Comparison of ENCODE assay signal across 1 cellular context in the genomic region with DNA sequence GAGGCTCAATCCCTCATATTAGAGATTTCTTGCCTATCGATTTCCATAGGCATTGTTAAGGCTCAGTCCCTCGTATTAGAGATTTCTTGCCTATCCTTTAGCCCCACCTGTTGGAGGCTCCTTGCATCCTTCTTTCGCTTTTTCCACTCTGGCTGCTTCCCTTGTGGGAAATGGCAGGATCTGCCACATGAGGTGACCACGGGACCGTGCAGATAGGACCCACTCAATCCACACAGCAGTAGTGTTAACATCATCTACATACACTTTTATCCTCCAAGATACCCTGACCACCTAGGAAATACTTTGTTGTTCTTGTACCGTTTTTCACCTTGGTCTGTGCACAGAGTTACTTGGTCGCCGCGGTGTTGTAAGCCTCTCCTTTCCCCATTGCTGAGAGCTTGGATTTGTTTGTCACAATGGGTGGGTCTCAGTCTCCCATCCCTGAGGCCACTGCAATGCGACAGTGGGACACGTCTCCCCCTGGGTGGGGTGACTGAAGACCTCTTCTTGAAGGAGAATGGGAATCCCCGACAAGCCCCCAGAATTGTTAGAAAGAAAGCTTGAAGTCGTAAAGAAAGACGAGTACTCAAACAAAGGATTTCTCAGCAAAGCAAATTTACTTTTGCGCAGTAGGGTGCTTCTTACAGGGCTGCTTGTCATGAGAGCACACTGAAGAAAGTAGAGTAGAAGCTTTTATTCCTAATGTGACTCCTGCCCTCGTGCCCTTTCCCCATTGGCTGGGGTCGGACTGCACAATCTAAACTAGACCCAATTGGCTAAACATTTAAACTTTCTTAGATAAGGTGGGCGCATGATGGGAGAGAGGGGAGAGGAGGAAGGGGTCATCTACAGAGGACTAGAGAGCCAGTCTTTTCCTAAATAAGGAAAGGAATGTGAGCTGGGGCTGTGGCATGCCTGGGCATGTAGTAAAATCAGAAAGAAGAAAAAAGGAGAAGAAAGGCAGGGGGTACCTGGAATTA.
TF ChIP-seq lines count a peak whose summit lies in the region.

No MANE protein-coding gene starts in this region.

TF ChIP-seq in HepG2, 621 proteins besides CTCF, POLR2A, EP300 and RAD21:
- TF ChIP-seq, protein P1, sequence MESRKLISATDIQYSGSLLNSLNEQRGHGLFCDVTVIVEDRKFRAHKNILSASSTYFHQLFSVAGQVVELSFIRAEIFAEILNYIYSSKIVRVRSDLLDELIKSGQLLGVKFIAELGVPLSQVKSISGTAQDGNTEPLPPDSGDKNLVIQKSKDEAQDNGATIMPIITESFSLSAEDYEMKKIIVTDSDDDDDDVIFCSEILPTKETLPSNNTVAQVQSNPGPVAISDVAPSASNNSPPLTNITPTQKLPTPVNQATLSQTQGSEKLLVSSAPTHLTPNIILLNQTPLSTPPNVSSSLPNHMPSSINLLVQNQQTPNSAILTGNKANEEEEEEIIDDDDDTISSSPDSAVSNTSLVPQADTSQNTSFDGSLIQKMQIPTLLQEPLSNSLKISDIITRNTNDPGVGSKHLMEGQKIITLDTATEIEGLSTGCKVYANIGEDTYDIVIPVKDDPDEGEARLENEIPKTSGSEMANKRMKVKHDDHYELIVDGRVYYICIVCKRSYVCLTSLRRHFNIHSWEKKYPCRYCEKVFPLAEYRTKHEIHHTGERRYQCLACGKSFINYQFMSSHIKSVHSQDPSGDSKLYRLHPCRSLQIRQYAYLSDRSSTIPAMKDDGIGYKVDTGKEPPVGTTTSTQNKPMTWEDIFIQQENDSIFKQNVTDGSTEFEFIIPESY (CRISPR knock-in tag; IDR thresholded peaks at IDR 0.05): 0 out of 2 replicates have a peak, but pooled peaks have one; percentile 22
- TF ChIP-seq, protein P2, sequence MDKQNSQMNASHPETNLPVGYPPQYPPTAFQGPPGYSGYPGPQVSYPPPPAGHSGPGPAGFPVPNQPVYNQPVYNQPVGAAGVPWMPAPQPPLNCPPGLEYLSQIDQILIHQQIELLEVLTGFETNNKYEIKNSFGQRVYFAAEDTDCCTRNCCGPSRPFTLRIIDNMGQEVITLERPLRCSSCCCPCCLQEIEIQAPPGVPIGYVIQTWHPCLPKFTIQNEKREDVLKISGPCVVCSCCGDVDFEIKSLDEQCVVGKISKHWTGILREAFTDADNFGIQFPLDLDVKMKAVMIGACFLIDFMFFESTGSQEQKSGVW (CRISPR knock-in tag; IDR thresholded peaks at IDR 0.05; ENCODE audit: borderline replicate concordance): no peak
- TF ChIP-seq TBP (CRISPR knock-in tag; IDR thresholded peaks at IDR 0.05) (no peak), SMC3 (IDR thresholded peaks at IDR 0.05; ENCODE audit: low read length) (peak; percentile 49; the same call in 1 of the 2 replicates), SRF (IDR thresholded peaks at IDR 0.05; ENCODE audit: low read depth, low read length) (peak; percentile 19; the same call in 1 of the 2 replicates), TP53 (CRISPR knock-in tag; conservative IDR thresholded peaks at IDR 0.05) (peak; percentile 94), STAG1 (CRISPR knock-in tag; IDR thresholded peaks at IDR 0.05) (peak; percentile 70), PCBP1 (IDR thresholded peaks at IDR 0.05; ENCODE audit: borderline replicate concordance, low read depth, low read length) (no peak)
- TF ChIP-seq, protein P3, sequence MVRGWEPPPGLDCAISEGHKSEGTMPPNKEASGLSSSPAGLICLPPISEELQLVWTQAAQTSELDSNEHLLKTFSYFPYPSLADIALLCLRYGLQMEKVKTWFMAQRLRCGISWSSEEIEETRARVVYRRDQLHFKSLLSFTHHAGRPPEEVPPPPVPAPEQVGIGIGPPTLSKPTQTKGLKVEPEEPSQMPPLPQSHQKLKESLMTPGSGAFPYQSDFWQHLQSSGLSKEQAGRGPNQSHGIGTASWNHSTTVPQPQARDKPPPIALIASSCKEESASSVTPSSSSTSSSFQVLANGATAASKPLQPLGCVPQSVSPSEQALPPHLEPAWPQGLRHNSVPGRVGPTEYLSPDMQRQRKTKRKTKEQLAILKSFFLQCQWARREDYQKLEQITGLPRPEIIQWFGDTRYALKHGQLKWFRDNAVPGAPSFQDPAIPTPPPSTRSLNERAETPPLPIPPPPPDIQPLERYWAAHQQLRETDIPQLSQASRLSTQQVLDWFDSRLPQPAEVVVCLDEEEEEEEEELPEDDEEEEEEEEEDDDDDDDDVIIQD (CRISPR knock-in tag; IDR thresholded peaks at IDR 0.05; ENCODE audit: low read depth): peak; percentile 42; the same call in 1 of the 2 replicates
